ENCODE assay signal across 27 cellular contexts in the genomic region with DNA sequence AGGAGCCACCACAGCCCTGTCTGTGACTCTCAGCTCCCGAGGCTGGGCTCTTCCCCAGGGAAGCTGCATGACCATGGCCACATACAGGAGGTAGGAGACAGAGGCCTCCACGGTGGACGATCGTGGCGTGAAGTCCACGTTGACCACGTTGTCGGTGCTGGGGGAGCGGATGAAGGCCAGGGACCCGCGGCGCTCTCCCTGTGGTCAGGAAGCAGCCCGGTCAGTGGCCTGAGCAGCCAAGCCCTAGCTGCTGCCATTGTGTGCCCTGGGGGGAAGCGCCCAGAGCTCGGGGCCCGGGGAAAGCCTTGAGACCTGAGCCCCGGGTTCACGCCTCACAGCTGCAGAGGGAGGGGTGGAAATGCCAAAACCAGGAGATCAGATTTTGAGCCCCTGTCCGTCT.
"Had no signal": no experiment of that assay in that cellular context is flagged by ENCODE, and none has a peak within 500 bp of the region (broad histone marks: within the 10 kb centered on the region; RNA-seq: fewer than 3 reads in every experiment).

No MANE protein-coding gene starts in this region.

- H3K9me3 Mint-ChIP-seq: endodermal cell; nephron; stimulated activated effector memory CD8-positive, alpha-beta T cell treated with anti-CD3 and anti-CD28 coated beads, Interleukin-12 subunit alpha, Interleukin-12 subunit beta, amount 100 ng/mL, for 72 hours; stimulated activated naive CD8-positive, alpha-beta T cell treated with anti-CD3 and anti-CD28 coated beads, Interleukin-15, Interleukin-2, amounts not matched to agents 100 ng/mL and 50 ng/mL, for 24 hours had no signal

- H3K27ac ChIP-seq: dorsolateral prefrontal cortex, epithelial cell of prostate, gastrocnemius medialis, lower lobe of right lung, neutrophil, parathyroid adenoma, prostate gland, right atrium auricular region, sigmoid colon, suprapubic skin, transverse colon, upper lobe of right lung, uterus had no signal

- H3K9me3 ChIP-seq: gastrocnemius medialis, lower lobe of right lung, neutrophil, prostate gland, right atrium auricular region, sigmoid colon, suprapubic skin, transverse colon, upper lobe of right lung, uterus had no signal

- H3K4me3 Mint-ChIP-seq: endodermal cell; stimulated activated effector memory CD8-positive, alpha-beta T cell treated with anti-CD3 and anti-CD28 coated beads, Interleukin-12 subunit alpha, Interleukin-12 subunit beta, amount 100 ng/mL, for 72 hours; stimulated activated naive CD8-positive, alpha-beta T cell treated with anti-CD3 and anti-CD28 coated beads, Interleukin-15, Interleukin-2, amounts not matched to agents 100 ng/mL and 50 ng/mL, for 24 hours had no signal

- ATAC-seq: esophagus mucosa; gastrocnemius medialis; left colon; left ventricle myocardium superior; lower lobe of right lung; stimulated activated effector memory CD8-positive, alpha-beta T cell treated with anti-CD3 and anti-CD28 coated beads, Interleukin-12 subunit alpha, Interleukin-12 subunit beta, amount 100 ng/mL, for 72 hours; upper lobe of right lung had no signal

- H3K4me1 Mint-ChIP-seq: endodermal cell, nephron had no signal

- DNase-seq: central memory CD4-positive, alpha-beta T cell; dorsolateral prefrontal cortex; effector CD8-positive, alpha-beta T cell; endodermal cell; foreskin fibroblast; gastrocnemius medialis; head of caudate nucleus; kidney; left colon; lower lobe of right lung; sigmoid colon; stimulated activated CD4-positive, alpha-beta T cell treated with anti-CD3 and anti-CD28 coated beads, Interleukin-2, amount 100 ng/mL, for 24 hours; stimulated activated CD4-positive, alpha-beta T cell treated with anti-CD3 and anti-CD28 coated beads, Interleukin-4, amount 100 ng/mL, for 24 hours; transverse colon; upper lobe of right lung; uterus had no signal

- H3K27ac Mint-ChIP-seq: endodermal cell; nephron; stimulated activated effector memory CD8-positive, alpha-beta T cell treated with anti-CD3 and anti-CD28 coated beads, Interleukin-12 subunit alpha, Interleukin-12 subunit beta, amount 100 ng/mL, for 72 hours; stimulated activated naive CD8-positive, alpha-beta T cell treated with anti-CD3 and anti-CD28 coated beads, Interleukin-15, Interleukin-2, amounts not matched to agents 100 ng/mL and 50 ng/mL, for 24 hours had no signal

- H3K4me3 ChIP-seq: dorsolateral prefrontal cortex, gastrocnemius medialis, lower lobe of right lung, prostate gland, right atrium auricular region, sigmoid colon, suprapubic skin, transverse colon, upper lobe of right lung, uterus had no signal
